Comparison of ENCODE assay signal across 19 cellular contexts in the genomic region with DNA sequence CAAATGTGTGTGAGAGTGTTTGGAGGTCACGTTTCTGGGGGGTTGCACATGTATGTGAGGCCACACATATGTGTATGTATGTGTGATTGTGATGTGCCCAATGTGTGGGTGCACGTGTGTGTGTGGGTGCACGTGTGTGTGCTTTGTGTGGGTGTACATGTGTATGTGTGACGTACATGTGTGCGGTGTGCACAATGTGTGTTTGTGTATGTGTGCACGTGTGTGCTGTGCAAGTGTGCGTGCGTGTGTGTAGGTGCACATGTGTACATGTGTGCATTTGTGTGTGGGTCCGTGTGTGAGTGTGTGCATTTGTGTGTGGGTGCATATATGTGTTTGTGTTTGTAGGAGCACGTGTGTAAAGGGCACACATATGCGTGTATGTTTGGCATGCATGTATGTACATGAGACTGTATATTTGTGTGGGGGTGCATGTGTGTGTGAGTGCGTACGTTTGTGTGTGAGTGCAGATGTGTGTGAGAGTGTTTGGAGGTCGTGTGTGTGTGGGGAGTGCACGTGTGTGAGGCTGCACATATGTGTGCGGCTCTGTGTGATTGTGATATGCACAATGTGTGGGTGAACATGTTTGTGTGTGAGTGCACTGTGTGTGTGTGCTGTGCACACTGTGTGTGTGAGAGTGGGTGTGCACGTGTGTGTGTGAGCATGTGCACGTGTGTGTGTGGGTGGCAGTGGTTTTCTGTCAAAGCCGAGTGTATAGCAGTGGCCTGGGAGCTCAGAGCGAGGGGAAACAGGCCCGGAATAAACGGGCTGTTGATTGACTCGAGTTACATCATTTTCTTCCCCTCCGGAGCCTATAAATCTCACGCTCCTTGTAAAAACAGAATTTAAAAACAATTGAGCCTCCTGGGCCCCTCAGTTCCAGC.
DNase-seq lines count a peak whose midpoint lies in the region; FAIRE-seq and TF ChIP-seq lines count a peak whose summit lies in the region.
"Had no signal": no experiment of that assay in that cellular context is flagged by ENCODE, and none has a peak within 500 bp of the region (broad histone marks: within the 10 kb centered on the region; RNA-seq: fewer than 3 reads in every experiment).

No MANE protein-coding gene starts in this region.

- H4K20me1 ChIP-seq in GM23248 (ENCODE audit: insufficient read depth) = no peaks in the 10 kb centered on the region

- H3K36me3 ChIP-seq in left ventricle myocardium inferior (no peaks in the 10 kb centered on the region), GM23248 (ENCODE audit: low read depth) (no peaks in the 10 kb centered on the region), duodenal mucosa (ENCODE audit: control insufficient read depth in 1 of 2, insufficient read depth in 2 of 2, low read length in 2 of 2) (no peaks in the 10 kb centered on the region), mesendoderm (ENCODE audit: control insufficient read depth, insufficient read depth, low read length) (no peaks in the 10 kb centered on the region)

- H3K9ac ChIP-seq in GM23248 (no peak overlapping the region), duodenal mucosa (ENCODE audit: low read depth in 1 of 2, low read length in 2 of 2) (peak overlapping the region in 1 of 2 donors; percentile 33), mesendoderm (ENCODE audit: low read length) (no peak overlapping the region)

- H3K27ac ChIP-seq in left ventricle myocardium inferior (replicated peaks) = peak overlapping the region; percentile 85
- H3K27ac ChIP-seq in GM23248 = no peak overlapping the region
- no peak overlapping the region for H3K27ac ChIP-seq in duodenal mucosa (ENCODE audit: low read depth, low read length)
- H3K27ac ChIP-seq in mesendoderm (ENCODE audit: low read depth, low read length) = no peak overlapping the region

- no peak overlapping the region for H4K5ac ChIP-seq in mesendoderm (ENCODE audit: low read length)

- no peak overlapping the region for H2AK5ac ChIP-seq in mesendoderm (ENCODE audit: low read length)

- FAIRE-seq in urothelium cell line (lab: Jason Lieb, UNC) = peak; percentile 87
- FAIRE-seq: A549, GM18507, GM19239 had no signal

- H3F3A ChIP-seq in GM23248 (ENCODE audit: insufficient read depth) = no peaks in the 10 kb centered on the region

- H3K9me3 ChIP-seq in left ventricle myocardium inferior (replicated peaks) (peaks cover 5% of the 10 kb centered on the region), GM23248 (ENCODE audit: low read depth) (no peaks in the 10 kb centered on the region), duodenal mucosa (ENCODE audit: control insufficient read depth in 1 of 2, low read length in 2 of 2) (no peaks in the 10 kb centered on the region)
- H3K9me3 ChIP-seq: A549 had no signal

- TF ChIP-seq CTCF in left ventricle myocardium inferior (IDR thresholded peaks at IDR 0.05; ENCODE audit: borderline replicate concordance) = no peak

- H3K18ac ChIP-seq in mesendoderm (ENCODE audit: low read length) = no peak overlapping the region

- H3K4me1 ChIP-seq in left ventricle myocardium inferior (peaks cover 59% of the 10 kb centered on the region), GM23248 (ENCODE audit: insufficient read depth) (no peaks in the 10 kb centered on the region), duodenal mucosa (ENCODE audit: control insufficient read depth in 1 of 2, insufficient read depth in 2 of 2, low read length in 2 of 2) (peaks cover 55 to 58% of the 10 kb centered on the region in 2 donors), mesendoderm (ENCODE audit: control insufficient read depth, low read depth, low read length) (no peaks in the 10 kb centered on the region)

- H2BK5ac ChIP-seq in mesendoderm (ENCODE audit: low read length) = no peak overlapping the region

- H4K8ac ChIP-seq in mesendoderm (ENCODE audit: low read depth, low read length) = no peak overlapping the region

- H3K4me2 ChIP-seq in GM23248 (ENCODE audit: unreplicated experiment) (no peak overlapping the region), mesendoderm (ENCODE audit: low read length) (no peak overlapping the region)
- H3K4me2 ChIP-seq: A549, GM23338 had no signal

- H3K4me3 ChIP-seq in left ventricle myocardium inferior (no peak overlapping the region), GM23248 (no peak overlapping the region), duodenal mucosa (ENCODE audit: low read depth in 1 of 2, low read length in 2 of 2) (peak overlapping the region; percentile 53 to 59), mesendoderm (ENCODE audit: low read length) (no peak overlapping the region)
- H3K4me3 ChIP-seq: A549, GM23338 had no signal

- H3K4ac ChIP-seq in mesendoderm (ENCODE audit: low read depth, low read length) = no peak overlapping the region

- WGBS in GM23248 (ENCODE audit: low coverage in 1 of 2, low lambda C conversion rate in 2 of 2, missing lambda C conversion rate in 2 of 2), 2 experiments = 49 to 51% methylated on average over 25 of the region's 25 CpGs
- WGBS in mesendoderm (ENCODE audit: extremely low coverage, insufficient coverage, low lambda C conversion rate) = 100% methylated on average over 3 of the region's 25 CpGs

- no peak overlapping the region for H2BK15ac ChIP-seq in mesendoderm (replicated peaks; ENCODE audit: low read depth)

- no peak overlapping the region for H3K56ac ChIP-seq in mesendoderm (ENCODE audit: low read length)

- H3K79me2 ChIP-seq in GM23248 (ENCODE audit: insufficient read depth) (no peaks in the 10 kb centered on the region), mesendoderm (ENCODE audit: control insufficient read depth, insufficient read depth, low read length) (no peaks in the 10 kb centered on the region)

- H3K27me3 ChIP-seq in left ventricle myocardium inferior (ENCODE audit: low read depth) (peaks cover 35% of the 10 kb centered on the region), GM23248 (replicated peaks; ENCODE audit: insufficient read depth) (peaks cover 5% of the 10 kb centered on the region; the same call in 1 of the 2 replicates), duodenal mucosa (ENCODE audit: control insufficient read depth in 1 of 2, insufficient read depth in 2 of 2, low read length in 2 of 2) (no peaks in the 10 kb centered on the region), mesendoderm (ENCODE audit: insufficient read depth, low read length, poor library complexity) (no peaks in the 10 kb centered on the region)

- DNase-seq in left ventricle myocardium inferior (no peak), cardiac septum (ENCODE audit: low spot score) (no peak), GM23248 (peak; percentile 21), urothelium cell line (ENCODE audit: low spot score) (no peak), HK-2 (ENCODE audit: unreplicated experiment) (no peak), retina (no peak), mesendoderm (no peak)
- DNase-seq: AML-193; CD4-positive, alpha-beta memory T cell; HFFc6; Karpas-422; MM.1S; NCI-H2227 treated with DMSO at 0.1 percent for 48 hours; NCI-H526 treated with DMSO at 0.1 percent for 48 hours had no signal

- H2AFZ ChIP-seq in GM23248 = no peak overlapping the region
- H2AFZ ChIP-seq: GM23338 had no signal

- H3K23ac ChIP-seq in mesendoderm (ENCODE audit: low read length) = no peak overlapping the region

- H2BK120ac ChIP-seq in mesendoderm (ENCODE audit: low read depth, low read length) = no peak overlapping the region

- H3K9me2 ChIP-seq in GM23248 (ENCODE audit: insufficient read depth) = no peaks in the 10 kb centered on the region

- in situ Hi-C loops in GM23248 (cut with MboI) = no loop called here

- intact Hi-C loops in left ventricle myocardium inferior (cut with micrococcal nuclease) = no loop called here
- intact Hi-C loops in cardiac septum (cut with DNase I) = no loop called here

- no peaks in the 10 kb centered on the region for H3K79me1 ChIP-seq in mesendoderm (ENCODE audit: low read length)

Comparison
In these comparisons a context has a peak if more than half of its experiments do, and no peak if none do; other contexts are left out.
1. H3K4me3 ChIP-seq: peak in duodenal mucosa (2 of 2); none in left ventricle myocardium inferior (single experiment), GM23248 (single experiment) and mesendoderm (single experiment).